8 cellular contexts compared by ENCODE assay signal in genomic region chr3:132416807-132417694, GRCh38. TPM values are rescaled to one million over a fixed set of nuclear protein-coding genes. Genes with fewer than 3 reads are reported as not detected.
DNase-seq lines count a peak whose midpoint lies in the region; ATAC-seq, FAIRE-seq and TF ChIP-seq lines count a peak whose summit lies in the region.

TSS of gene DNAJC13 (plus strand) at chr3:132417502. CDS start at chr3:132434551, 17,049 bp downstream.

- TF ChIP-seq EP300 in tibial nerve (IDR thresholded peaks at IDR 0.05): peak; percentile 42 to 92

- H3K79me2 ChIP-seq in trophoblast cell (ENCODE audit: control insufficient read depth, insufficient read depth, low read length, poor library complexity): peaks cover 5% of the 10 kb centered on the region

- H2BK12ac ChIP-seq in trophoblast cell (ENCODE audit: low read length): no peak within 1 kb of the TSS

- H2BK5ac ChIP-seq in trophoblast cell (ENCODE audit: low read depth, low read length, poor library complexity): peak within 1 kb of the TSS; percentile 92

- H3K4me3 ChIP-seq in adipocyte (ENCODE audit: low read length): peak within 1 kb of the TSS; percentile 99
- H3K4me3 ChIP-seq in heart left ventricle: peak within 1 kb of the TSS; percentile 69 to 99 (median 94)
- peak within 1 kb of the TSS; percentile 93 for H3K4me3 ChIP-seq in trophoblast cell (ENCODE audit: low read depth, low read length)
- H3K4me3 ChIP-seq in tibial nerve: peak within 1 kb of the TSS; percentile 81 to 100 (median 95)

- no peaks in the 10 kb centered on the region for H3K27me3 ChIP-seq in adipocyte (replicated peaks; ENCODE audit: control insufficient read depth, insufficient read depth, low read length)
- H3K27me3 ChIP-seq in heart left ventricle: no peaks in the 10 kb centered on the region
- no peaks in the 10 kb centered on the region for H3K27me3 ChIP-seq in trophoblast cell (ENCODE audit: insufficient read depth, low read length)
- H3K27me3 ChIP-seq in tibial nerve: no peaks in the 10 kb centered on the region

- H3K27ac ChIP-seq in heart left ventricle: peak within 1 kb of the TSS; percentile 23 to 96 (median 89)
- peak within 1 kb of the TSS; percentile 93 for H3K27ac ChIP-seq in trophoblast cell (ENCODE audit: low read depth, low read length)
- H3K27ac ChIP-seq in tibial nerve: peak within 1 kb of the TSS; percentile 86 to 96 (median 91)

- H3K9me3 ChIP-seq in adipocyte (ENCODE audit: control insufficient read depth, low read length) (no peaks in the 10 kb centered on the region), heart left ventricle (no peaks in the 10 kb centered on the region), trophoblast cell (ENCODE audit: insufficient read depth, low read depth, low read length) (no peaks in the 10 kb centered on the region), tibial nerve (no peaks in the 10 kb centered on the region)

- peak within 1 kb of the TSS; percentile 97 for H3K14ac ChIP-seq in trophoblast cell (ENCODE audit: low read length)

- peak within 1 kb of the TSS; percentile 94 for H4K8ac ChIP-seq in trophoblast cell (ENCODE audit: low read depth, low read length)

- peak; percentile 73; the same call in 1 of the 2 replicates for TF ChIP-seq POLR2A in GM12892 (IDR thresholded peaks at IDR 0.05; ENCODE audit: low read depth, low read length)
- peak in 1 of 2 donors; percentile 47 for TF ChIP-seq POLR2A in heart left ventricle (IDR thresholded peaks at IDR 0.05)
- peak in 1 of 2 donors; percentile 67 for TF ChIP-seq POLR2A in tibial nerve (IDR thresholded peaks at IDR 0.05)

- peak within 1 kb of the TSS; percentile 96 for H3K9ac ChIP-seq in adipocyte (ENCODE audit: low read length)
- peak within 1 kb of the TSS; percentile 91 for H3K9ac ChIP-seq in trophoblast cell (ENCODE audit: low read length)

- peak within 1 kb of the TSS; percentile 71 for H3K4ac ChIP-seq in trophoblast cell (ENCODE audit: low read depth, low read length)

- peak within 1 kb of the TSS; percentile 88 for H2BK120ac ChIP-seq in trophoblast cell (ENCODE audit: insufficient read depth, low read length, poor library complexity)

- H3K23ac ChIP-seq in trophoblast cell (ENCODE audit: low read length): no peak within 1 kb of the TSS

- FAIRE-seq in GM12892 (lab: Jason Lieb, UNC): peak; percentile 91

- H2AK5ac ChIP-seq in trophoblast cell (ENCODE audit: low read length): peak within 1 kb of the TSS; percentile 82

- H3K4me1 ChIP-seq in adipocyte (ENCODE audit: control insufficient read depth, insufficient read depth, low read length) (peaks cover 35% of the 10 kb centered on the region), heart left ventricle (peaks cover 0 to 26% (median 19%) of the 10 kb centered on the region in 12 donors), trophoblast cell (ENCODE audit: control insufficient read depth in 1 of 2, insufficient read depth in 2 of 2, low read length in 2 of 2) (no peaks in the 10 kb centered on the region), tibial nerve (peaks cover 0 to 43% (median 14%) of the 10 kb centered on the region in 4 donors)

- peaks cover 12% of the 10 kb centered on the region for H3K79me1 ChIP-seq in trophoblast cell (ENCODE audit: low read length)

- peak; percentile 92 for ATAC-seq in HG02840 (IDR thresholded peaks at IDR 0.05; ENCODE audit: low FRiP score, unreplicated experiment)
- peak; percentile 98 to 99 (median 98) for ATAC-seq in heart left ventricle

- DNase-seq in GM12892 (ENCODE audit: insufficient read length) (peak; percentile 68), NCI-H1436 (lab: John Stamatoyannopoulos, UW) (peak; percentile 94), T follicular helper cell (ENCODE audit: low read depth) (peak; percentile 87), adipocyte (ENCODE audit: low read depth) (peak; percentile 98), heart left ventricle (peak; percentile 93 to 96 (median 94)), trophoblast cell (peak; percentile 92 to 95), tibial nerve (ENCODE audit: low spot score in 2 of 2) (peak; percentile 85 to 92)

- peak within 1 kb of the TSS; percentile 95 for H4K91ac ChIP-seq in trophoblast cell (ENCODE audit: low read depth, low read length)

- 1 to 3% (median 2%) methylated on average over 54 to 63 of the region's 63 CpGs for WGBS in heart left ventricle, 4 donors
- WGBS in trophoblast cell (ENCODE audit: extremely low coverage, insufficient coverage, insufficient read length): no CpG with 5 or more reads among the region's 63 CpGs
- 2% methylated on average over 37 to 45 of the region's 63 CpGs for WGBS in tibial nerve, 2 donors

- H3K4me2 ChIP-seq in trophoblast cell (ENCODE audit: low read length): peak within 1 kb of the TSS; percentile 91

- H4K12ac ChIP-seq in trophoblast cell (ENCODE audit: low read depth, low read length): peak within 1 kb of the TSS; percentile 96

- TF ChIP-seq CTCF in heart left ventricle (IDR thresholded peaks at IDR 0.05) (no peak), tibial nerve (IDR thresholded peaks at IDR 0.05) (peak in 1 of 5 experiments; percentile 19)

- no peaks in the 10 kb centered on the region for H3K36me3 ChIP-seq in adipocyte (ENCODE audit: control insufficient read depth, insufficient read depth, low read length, severe bottlenecking)
- peaks cover 0 to 12% (median 4%) of the 10 kb centered on the region in 9 donors for H3K36me3 ChIP-seq in heart left ventricle
- H3K36me3 ChIP-seq in trophoblast cell (ENCODE audit: control insufficient read depth in 1 of 2, insufficient read depth in 2 of 2, low read length in 2 of 2): no peaks in the 10 kb centered on the region
- peaks cover 0 to 15% (median 0%) of the 10 kb centered on the region in 3 donors for H3K36me3 ChIP-seq in tibial nerve

- H3K18ac ChIP-seq in trophoblast cell (ENCODE audit: low read length): peak within 1 kb of the TSS; percentile 96

- intact Hi-C loops in heart left ventricle (cut with DNase I): no loop called here

- peak within 1 kb of the TSS; percentile 88 for H2AFZ ChIP-seq in trophoblast cell (ENCODE audit: insufficient read depth, low read length, poor library complexity)

RNA-seq across cellular contexts. Expression of gene DNAJC13, which starts in this region (rescaled TPM):
- 15.9 TPM for polyA plus RNA-seq in GM12892 (2012; ENCODE audit: missing spikeins)
- total RNA-seq in heart left ventricle: 10 to 100 TPM; 21.3 to 45.1 (median 38.0) TPM
- polyA plus RNA-seq in heart left ventricle: 10 to 100 TPM in 1 of 2 donors, 1 to 10 TPM in 1; 6.6 to 12.4 TPM
- 15.2 and 15.9 TPM in 2 replicates for polyA plus RNA-seq in trophoblast cell (2013)
- total RNA-seq in tibial nerve: 10 to 100 TPM; 43.3 to 62.8 (median 56.0) TPM

Comparison
In these comparisons a context has a peak if more than half of its experiments do, and no peak if none do; other contexts are left out.
1. Peak in every context shown above with its lines: DNase-seq, ATAC-seq, H3K4me3 ChIP-seq and H3K27ac ChIP-seq.